ENCODE assay signal across 8 cellular contexts in genomic region chr20:47317127-47317895, GRCh38. TPM values are rescaled to one million over a fixed set of nuclear protein-coding genes. Genes with fewer than 3 reads are reported as not detected.
A peak's percentile ranks its signal among the peaks of the same experiment; 100 is the strongest.
DNase-seq lines count a peak whose midpoint lies in the region; ATAC-seq and TF ChIP-seq lines count a peak whose summit lies in the region.

No MANE protein-coding gene starts in this region.

- intact Hi-C loops in OCI-LY7 (cut with micrococcal nuclease; ENCODE audit: unreplicated experiment): no loop called here

- H2AFZ ChIP-seq in OCI-LY7 (ENCODE audit: low read length) (no peak overlapping the region), fibroblast of lung (ENCODE audit: low read length) (no peak overlapping the region)

- H3K79me2 ChIP-seq in OCI-LY7 (ENCODE audit: insufficient read depth, low read depth, low read length): peaks cover 97% of the 10 kb centered on the region
- peaks cover 52% of the 10 kb centered on the region for H3K79me2 ChIP-seq in fibroblast of lung (ENCODE audit: control insufficient read depth, insufficient read depth, low read length)

- H3K9me3 ChIP-seq in OCI-LY7 (ENCODE audit: low read length): no peaks in the 10 kb centered on the region
- H3K9me3 ChIP-seq in fibroblast of lung (ENCODE audit: control insufficient read depth, insufficient read depth, low read depth, low read length): no peaks in the 10 kb centered on the region

- peak overlapping the region; percentile 23 for H3K27ac ChIP-seq in OCI-LY7 (ENCODE audit: low read depth, low read length, poor library complexity, severe bottlenecking)
- H3K27ac ChIP-seq in fibroblast of lung (ENCODE audit: insufficient read depth, low read length): peak overlapping the region; percentile 99

- no peaks in the 10 kb centered on the region for H3K9me2 ChIP-seq in OCI-LY7 (ENCODE audit: insufficient read depth, low read length)

- peak; percentile 79 for ATAC-seq in stimulated activated naive CD8-positive, alpha-beta T cell treated with anti-CD3 and anti-CD28 coated beads, Interleukin-15, amount 100 ng/mL, for 72 hours
- no peak for ATAC-seq in GM19324 (IDR thresholded peaks at IDR 0.05; ENCODE audit: low FRiP score, unreplicated experiment)

- H3K27me3 ChIP-seq in fibroblast of lung (ENCODE audit: control insufficient read depth, insufficient read depth, low read length): no peaks in the 10 kb centered on the region

- no peaks in the 10 kb centered on the region for H3K9me3 Mint-ChIP-seq in neural crest cell
- H3K9me3 Mint-ChIP-seq in stimulated activated naive CD8-positive, alpha-beta T cell treated with anti-CD3 and anti-CD28 coated beads, Interleukin-15, amount 100 ng/mL, for 72 hours: no peaks in the 10 kb centered on the region

- H3K9ac ChIP-seq in fibroblast of lung (ENCODE audit: insufficient read depth, low read length): peak overlapping the region; percentile 57

- H3K4me3 ChIP-seq in OCI-LY7 (ENCODE audit: low read depth, low read length, poor library complexity, severe bottlenecking) (no peak overlapping the region), fibroblast of lung (replicated peaks in 1 of 4; ENCODE audit: control extremely low read depth in 1 of 4, insufficient read depth in 1 of 4, low read depth in 3 of 4, low read length in 4 of 4) (no peak overlapping the region)

- BruUV-seq in OCI-LY7 (replicated peaks; lab: Mats Ljungman, UMichigan): no TSS peak

- H3K36me3 ChIP-seq in OCI-LY7 (ENCODE audit: insufficient read depth, low read length): peaks cover 62% of the 10 kb centered on the region
- no peaks in the 10 kb centered on the region for H3K36me3 ChIP-seq in fibroblast of lung (ENCODE audit: control insufficient read depth, insufficient read depth, low read length)

- H3K4me2 ChIP-seq in OCI-LY7 (ENCODE audit: low read length): peak overlapping the region; percentile 39
- H3K4me2 ChIP-seq in fibroblast of lung (ENCODE audit: extremely low read depth, insufficient read depth, low read length): peak overlapping the region; percentile 57

- peak overlapping the region; percentile 97 for H3K27ac Mint-ChIP-seq in neural crest cell (ENCODE audit: unreplicated experiment)
- peak overlapping the region; percentile 8 to 69 for H3K27ac Mint-ChIP-seq in stimulated activated naive CD8-positive, alpha-beta T cell treated with anti-CD3 and anti-CD28 coated beads, Interleukin-15, amount 100 ng/mL, for 72 hours

- no peaks in the 10 kb centered on the region for H4K20me1 ChIP-seq in OCI-LY7 (ENCODE audit: insufficient read depth, low read length)
- H4K20me1 ChIP-seq in fibroblast of lung (ENCODE audit: control insufficient read depth, extremely low read depth, insufficient read depth, low read length): no peaks in the 10 kb centered on the region

- CTCF ChIA-PET in OCI-LY7 (lab: Charles Lee; ENCODE audit: unreplicated experiment): no interaction called here

- POLR2A ChIA-PET in OCI-LY7 (lab: Charles Lee): interaction anchor here (0.6 to 1.2 kb wide), 4 partner anchors 10 to 30 kb away, joined by 3 to 4 read pairs (median 3); no protein-coding TSS in a partner anchor

- DNase-seq in GM04504 (ENCODE audit: low read depth) (peak; percentile 96), OCI-LY7 (ENCODE audit: low spot score) (peak; percentile 41), fibroblast of lung (ENCODE audit: low read depth in 2 of 2) (peak; percentile 97 to 99), neural crest cell (ENCODE audit: low read depth, low spot score) (no peak), NCI-H446 treated with DMSO at 0.1 percent for 48 hours (lab: John Stamatoyannopoulos, UW) (no peak)
- peak; percentile 78 for DNase-seq in activated T-cell treated with anti-CD3 and anti-CD28 coated beads, Interleukin-2, amount 50 U/mL, for 48 hours
- peak; percentile 16 to 55 for DNase-seq in stimulated activated naive CD8-positive, alpha-beta T cell treated with anti-CD3 and anti-CD28 coated beads, Interleukin-15, amount 100 ng/mL, for 72 hours

- H3K4me1 Mint-ChIP-seq in neural crest cell: peaks cover 76% of the 10 kb centered on the region
- peaks cover 78% of the 10 kb centered on the region for H3K4me1 Mint-ChIP-seq in stimulated activated naive CD8-positive, alpha-beta T cell treated with anti-CD3 and anti-CD28 coated beads, Interleukin-15, amount 100 ng/mL, for 72 hours

- no peak for TF ChIP-seq CTCF in OCI-LY7 (conservative IDR thresholded peaks at IDR 0.05; ENCODE audit: low read length)
- TF ChIP-seq CTCF in fibroblast of lung (conservative IDR thresholded peaks at IDR 0.05 in 1 of 2, IDR thresholded peaks at IDR 0.05 in 1 of 2; ENCODE audit: low read depth in 1 of 2, low read length in 2 of 2): no peak
- TF ChIP-seq CTCF in neural crest cell (conservative IDR thresholded peaks at IDR 0.05): no peak

- peak overlapping the region; percentile 62 for H3K4me3 Mint-ChIP-seq in neural crest cell
- peak overlapping the region; percentile 58 to 82 for H3K4me3 Mint-ChIP-seq in stimulated activated naive CD8-positive, alpha-beta T cell treated with anti-CD3 and anti-CD28 coated beads, Interleukin-15, amount 100 ng/mL, for 72 hours

- no peaks in the 10 kb centered on the region for H3K36me3 Mint-ChIP-seq in neural crest cell (ENCODE audit: low read depth)

- no peaks in the 10 kb centered on the region for H3K27me3 Mint-ChIP-seq in neural crest cell (ENCODE audit: low read depth)
- H3K27me3 Mint-ChIP-seq in stimulated activated naive CD8-positive, alpha-beta T cell treated with anti-CD3 and anti-CD28 coated beads, Interleukin-15, amount 100 ng/mL, for 72 hours: no peaks in the 10 kb centered on the region

- H3K4me1 ChIP-seq in OCI-LY7 (ENCODE audit: insufficient read depth, low read length, poor library complexity, severe bottlenecking) (peaks cover 20% of the 10 kb centered on the region), fibroblast of lung (ENCODE audit: control insufficient read depth, extremely low read depth, insufficient read depth, low read length) (peaks cover 46% of the 10 kb centered on the region)

RNA-seq across cellular contexts. Expression of gene ZMYND8, which starts 39.2 kb away (rescaled TPM):
- 26.1 and 30.4 TPM in 2 replicates for total RNA-seq in OCI-LY7 (2014; rRNA removed; shearing (Covaris generic))
- total RNA-seq in OCI-LY7 (2022) (69.1 and 77.0 TPM in 2 replicates), fibroblast of lung (7.4 and 13.0 TPM in 2 replicates), neural crest cell (86.0 and 92.1 TPM in 2 replicates)
- 12.6 and 17.6 TPM in 2 replicates for polyA plus RNA-seq in fibroblast of lung
- 12.3 and 14.2 TPM in 2 replicates for polyA plus RNA-seq in fibroblast of lung (2012)
- polyA minus RNA-seq in fibroblast of lung (ENCODE audit: low replicate concordance): 8.4 and 14.3 TPM in 2 replicates

Comparison
In these comparisons a context has a peak if more than half of its experiments do, and no peak if none do; other contexts are left out.
1. DNase-seq: peak in GM04504 (single experiment), OCI-LY7 (single experiment), activated T-cell treated with anti-CD3 and anti-CD28 coated beads, Interleukin-2, amount 50 U/mL, for 48 hours (2 of 2), fibroblast of lung (2 of 2) and stimulated activated naive CD8-positive, alpha-beta T cell treated with anti-CD3 and anti-CD28 coated beads, Interleukin-15, amount 100 ng/mL, for 72 hours (2 of 2); none in neural crest cell (single experiment) and NCI-H446 treated with DMSO at 0.1 percent for 48 hours (single experiment).